ENCODE assay signal across 9 cellular contexts in the genomic region with DNA sequence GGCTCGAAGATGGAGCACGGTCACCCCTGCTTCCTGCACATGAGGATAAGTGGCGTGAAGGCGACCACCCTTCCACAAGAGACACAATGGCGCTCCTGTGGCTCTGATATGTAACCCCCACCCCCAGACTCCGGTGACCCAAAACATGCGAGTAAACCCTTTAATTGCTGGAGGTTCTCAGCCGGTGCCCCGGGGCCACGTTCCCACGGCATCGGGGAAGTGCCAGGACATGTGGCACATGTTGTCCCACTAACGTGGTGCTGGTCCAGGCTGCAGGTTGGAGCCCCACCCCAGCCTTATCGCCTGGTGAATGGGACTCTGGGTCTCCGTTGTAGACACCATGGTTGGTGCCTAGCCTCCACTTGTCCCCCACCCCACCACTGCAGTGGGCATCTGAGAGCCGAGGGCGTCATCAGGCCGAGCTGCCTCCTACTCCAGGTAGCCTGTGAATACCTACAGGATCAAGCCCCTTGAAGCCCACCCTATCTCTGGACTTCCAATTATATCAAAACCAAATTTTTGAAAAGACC.
"Had no signal": no experiment of that assay in that cellular context is flagged by ENCODE, and none has a peak within 500 bp of the region (broad histone marks: within the 10 kb centered on the region; RNA-seq: fewer than 3 reads in every experiment).

No MANE protein-coding gene starts in this region.

- H3K4me3 ChIP-seq: ascending aorta, ovary, smooth muscle cell had no signal

- DNase-seq: activated CD4-positive, alpha-beta memory T cell treated with anti-CD3 and anti-CD28 coated beads for 36 hours; activated T-cell treated with anti-CD3 and anti-CD28 coated beads, Interleukin-2, amount 50 U/mL, for 48 hours; effector CD8-positive, alpha-beta T cell; immature natural killer cell; left colon; ovary; T1000 had no signal

- H3K27ac ChIP-seq: ovary had no signal

- H3K36me3 ChIP-seq: ascending aorta, ovary had no signal

- H3K9me3 ChIP-seq: ascending aorta, ovary had no signal

- H3K27me3 ChIP-seq: ascending aorta, ovary had no signal

- H3K4me2 ChIP-seq: smooth muscle cell had no signal
